Comparison of ENCODE assay signal across 17 cellular contexts in genomic region chr7:55022618-55022985, GRCh38. TPM values are rescaled to one million over a fixed set of nuclear protein-coding genes. Genes with fewer than 3 reads are reported as not detected.
A peak's percentile ranks its signal among the peaks of the same experiment; 100 is the strongest.
DNase-seq lines count a peak whose midpoint lies in the region; ATAC-seq, FAIRE-seq and TF ChIP-seq lines count a peak whose summit lies in the region.
"Had no signal": no experiment of that assay in that cellular context is flagged by ENCODE, and none has a peak within 500 bp of the region (broad histone marks: within the 10 kb centered on the region; RNA-seq: fewer than 3 reads in every experiment).

No MANE protein-coding gene starts in this region.

- peaks cover 76% of the 10 kb centered on the region for H3K36me3 Mint-ChIP-seq in MCF 10A (ENCODE audit: insufficient read depth, unreplicated experiment)
- no peaks in the 10 kb centered on the region for H3K36me3 Mint-ChIP-seq in nephron progenitor cell (ENCODE audit: low read depth)

- in situ Hi-C loops in GM23248 (cut with MboI), result no loop called here

- dilution Hi-C loops in keratinocyte (cut with MboI; ENCODE audit: extremely low pct_ligation_motif_present, low sequenced_read_pairs), result no loop called here

- H3K4me1 ChIP-seq in GM23248 (ENCODE audit: insufficient read depth), result peaks cover 70% of the 10 kb centered on the region
- peaks cover 68% of the 10 kb centered on the region for H3K4me1 ChIP-seq in keratinocyte (ENCODE audit: control insufficient read depth, extremely low read depth, insufficient read depth, low read length)
- peaks cover 13 to 45% (median 23%) of the 10 kb centered on the region in 3 donors for H3K4me1 ChIP-seq in skeletal muscle tissue (ENCODE audit: control insufficient read depth in 3 of 3, insufficient read depth in 3 of 3, low read length in 3 of 3)
- H3K4me1 ChIP-seq in aorta (ENCODE audit: control insufficient read depth in 1 of 2, insufficient read depth in 2 of 2, low read length in 2 of 2), result peaks cover 0 to 4% of the 10 kb centered on the region in 2 donors
- H3K4me1 ChIP-seq: colonic mucosa, parathyroid adenoma had no signal

- peaks cover 34% of the 10 kb centered on the region for H3K4me1 Mint-ChIP-seq in MCF 10A (ENCODE audit: insufficient read depth, unreplicated experiment)
- no peaks in the 10 kb centered on the region for H3K4me1 Mint-ChIP-seq in nephron progenitor cell

- H3K4me2 ChIP-seq in GM23248 (ENCODE audit: unreplicated experiment), result peak overlapping the region; percentile 89
- peak overlapping the region; percentile 93 for H3K4me2 ChIP-seq in keratinocyte (ENCODE audit: control insufficient read depth, extremely low read depth, insufficient read depth, low read depth, low read length)

- H3K4me3 ChIP-seq in GM23248, result peak overlapping the region; percentile 85
- H3K4me3 ChIP-seq in keratinocyte (ENCODE audit: control insufficient read depth in 2 of 3, extremely low read depth in 1 of 3, insufficient read depth in 2 of 3, low read depth in 1 of 3, low read length in 3 of 3), result peak overlapping the region; percentile 91 to 100 (median 98)
- H3K4me3 ChIP-seq in skeletal muscle tissue (ENCODE audit: low read length in 3 of 3), result no peak overlapping the region
- no peak overlapping the region for H3K4me3 ChIP-seq in aorta (ENCODE audit: low read length in 2 of 2)
- H3K4me3 ChIP-seq: colonic mucosa had no signal

- peak overlapping the region; percentile 86 for H3K4me3 Mint-ChIP-seq in MCF 10A (ENCODE audit: unreplicated experiment)
- H3K4me3 Mint-ChIP-seq in nephron progenitor cell, result no peak overlapping the region

- H3K27me3 ChIP-seq in GM23248 (replicated peaks; ENCODE audit: insufficient read depth) (no peaks in the 10 kb centered on the region), keratinocyte (ENCODE audit: control insufficient read depth, extremely low read depth, insufficient read depth, low read length) (no peaks in the 10 kb centered on the region), skeletal muscle tissue (ENCODE audit: control insufficient read depth in 3 of 3, insufficient read depth in 3 of 3, low read length in 3 of 3) (peaks cover 0 to 16% (median 8%) of the 10 kb centered on the region in 3 donors), aorta (ENCODE audit: control insufficient read depth in 1 of 2, insufficient read depth in 2 of 2, low read length in 1 of 2) (no peaks in the 10 kb centered on the region)
- H3K27me3 ChIP-seq: colonic mucosa had no signal

- H3K9me3 ChIP-seq in GM23248 (ENCODE audit: low read depth), result no peaks in the 10 kb centered on the region
- H3K9me3 ChIP-seq in keratinocyte (ENCODE audit: control insufficient read depth, low read depth, low read length), result no peaks in the 10 kb centered on the region
- no peaks in the 10 kb centered on the region for H3K9me3 ChIP-seq in skeletal muscle tissue (ENCODE audit: control insufficient read depth in 3 of 3, low read length in 3 of 3)
- H3K9me3 ChIP-seq in aorta (ENCODE audit: control insufficient read depth, low read length), result no peaks in the 10 kb centered on the region
- H3K9me3 ChIP-seq: colonic mucosa had no signal

- H3K27ac ChIP-seq in GM23248 (peak overlapping the region; percentile 79), keratinocyte (ENCODE audit: control insufficient read depth, insufficient read depth, low read length) (peak overlapping the region; percentile 98), skeletal muscle tissue (ENCODE audit: low read depth, low read length) (peak overlapping the region; percentile 74), aorta (ENCODE audit: low read depth in 1 of 2, low read length in 2 of 2) (peak overlapping the region in 1 of 2 donors; percentile 0)
- H3K27ac ChIP-seq: colonic mucosa, parathyroid adenoma had no signal

- H4K20me1 ChIP-seq in GM23248 (ENCODE audit: insufficient read depth) (no peaks in the 10 kb centered on the region), keratinocyte (ENCODE audit: control insufficient read depth, extremely low read depth, insufficient read depth, low read length) (peaks cover 39% of the 10 kb centered on the region)

- H3K27ac Mint-ChIP-seq in MCF 10A (ENCODE audit: low read depth, unreplicated experiment) (peak overlapping the region; percentile 93), nephron progenitor cell (no peak overlapping the region)

- H3K9ac ChIP-seq in GM23248, result peak overlapping the region; percentile 90
- H3K9ac ChIP-seq in keratinocyte (ENCODE audit: control insufficient read depth, extremely low read depth, insufficient read depth, low read length), result peak overlapping the region; percentile 97
- H3K9ac ChIP-seq in skeletal muscle tissue (ENCODE audit: low read depth in 1 of 3, low read length in 3 of 3), result no peak overlapping the region
- H3K9ac ChIP-seq: parathyroid adenoma had no signal

- no peaks in the 10 kb centered on the region for H3K27me3 Mint-ChIP-seq in MCF 10A (ENCODE audit: insufficient read depth, unreplicated experiment)
- peaks cover 95% of the 10 kb centered on the region for H3K27me3 Mint-ChIP-seq in nephron progenitor cell (ENCODE audit: low read depth, poor library complexity)

- WGBS in GM23248 (ENCODE audit: low coverage in 1 of 2, low lambda C conversion rate in 2 of 2, missing lambda C conversion rate in 2 of 2), 2 experiments, result 15 to 21% methylated on average over 5 of the region's 5 CpGs
- 10 to 21% methylated on average over 5 of the region's 5 CpGs for WGBS in aorta, 2 donors

- H3K79me2 ChIP-seq in GM23248 (ENCODE audit: insufficient read depth) (peaks cover 95% of the 10 kb centered on the region), keratinocyte (ENCODE audit: control insufficient read depth, insufficient read depth, low read length) (peaks cover 88% of the 10 kb centered on the region)
- H3K79me2 ChIP-seq: parathyroid adenoma had no signal

- CTCF ChIA-PET in MCF 10A (lab: Yijun Ruan, JAX), result interaction anchor here (0.5 to 6.8 kb wide), 15 partner anchors 32 to 276 kb away, joined by 3 to 39 read pairs (median 3); no protein-coding TSS in a partner anchor

- TF ChIP-seq CTCF in MCF 10A (IDR thresholded peaks at IDR 0.05; ENCODE audit: unreplicated experiment), result no peak
- no peak for TF ChIP-seq CTCF in keratinocyte (optimal IDR thresholded peaks at IDR 0.05 in 1 of 3, IDR thresholded peaks at IDR 0.05 in 1 of 3, conservative IDR thresholded peaks at IDR 0.05 in 1 of 3; ENCODE audit: extremely low read depth in 1 of 3, insufficient read depth in 2 of 3, low read length in 3 of 3)
- TF ChIP-seq CTCF in nephron progenitor cell (IDR thresholded peaks at IDR 0.05), result no peak

- no peaks in the 10 kb centered on the region for H3K9me3 Mint-ChIP-seq in MCF 10A (ENCODE audit: unreplicated experiment)
- no peaks in the 10 kb centered on the region for H3K9me3 Mint-ChIP-seq in nephron progenitor cell

- POLR2A ChIA-PET in MCF 10A (lab: Yijun Ruan, JAX), result interaction anchor here (0.8 to 9.3 kb wide), 29 partner anchors 7 to 344 kb away, joined by 3 to 170 read pairs (median 12); partner anchors contain the start of gene SEC61G

- peaks cover 59% of the 10 kb centered on the region for H3F3A ChIP-seq in GM23248 (ENCODE audit: insufficient read depth)

- no peaks in the 10 kb centered on the region for H3K9me2 ChIP-seq in GM23248 (ENCODE audit: insufficient read depth)

- no TSS peak for BruUV-seq in MCF 10A (replicated peaks; lab: Mats Ljungman, UMichigan)

- peaks cover 6% of the 10 kb centered on the region for H3K9me1 ChIP-seq in keratinocyte (ENCODE audit: control insufficient read depth, extremely low read depth, insufficient read depth, low read length)

- intact Hi-C loops in MCF 10A (cut with micrococcal nuclease), result loop anchor here (1.0 to 10.0 kb wide), 5 partner anchors 28 to 250 kb away; no protein-coding TSS in a partner anchor
- intact Hi-C loops in aorta (cut with DNase I), result loop anchor here (5.0 kb wide), 2 partner anchors 50 to 65 kb away; no protein-coding TSS in a partner anchor

- H2AFZ ChIP-seq in GM23248, result peak overlapping the region; percentile 12; the same call in 1 of the 2 replicates
- H2AFZ ChIP-seq in keratinocyte (ENCODE audit: control insufficient read depth, low read length), result no peak overlapping the region
- H2AFZ ChIP-seq: parathyroid adenoma had no signal

- no peaks in the 10 kb centered on the region for H3K36me3 ChIP-seq in GM23248 (ENCODE audit: low read depth)
- H3K36me3 ChIP-seq in keratinocyte (ENCODE audit: control insufficient read depth in 2 of 2, extremely low read depth in 1 of 2, insufficient read depth in 2 of 2, low read length in 2 of 2), result peaks cover 11 to 56% of the 10 kb centered on the region in 2 experiments
- H3K36me3 ChIP-seq in skeletal muscle tissue (ENCODE audit: control insufficient read depth in 3 of 3, insufficient read depth in 3 of 3, low read length in 3 of 3), result no peaks in the 10 kb centered on the region
- H3K36me3 ChIP-seq in aorta (ENCODE audit: control insufficient read depth in 1 of 2, insufficient read depth in 2 of 2, low read length in 1 of 2), result no peaks in the 10 kb centered on the region
- H3K36me3 ChIP-seq: colonic mucosa had no signal

- DNase-seq in GM23248, result peak; percentile 44
- no peak for DNase-seq in MCF 10A (ENCODE audit: unreplicated experiment)
- no peak for DNase-seq in keratinocyte (ENCODE audit: low read depth, low spot score)
- DNase-seq in nephron progenitor cell, result no peak
- no peak for DNase-seq in stimulated activated CD8-positive, alpha-beta memory T cell treated with anti-CD3 and anti-CD28 coated beads, Interleukin-4, amount 100 ng/mL, for 48 hours
- no peak for DNase-seq in aorta
- no peak for DNase-seq in activated T-cell treated with anti-CD3 and anti-CD28 coated beads for 4 hours
- DNase-seq: activated CD4-positive, alpha-beta T cell treated with anti-CD3 and anti-CD28 coated beads, Interleukin-2, amount 50 U/mL, for 1 hour; activated T-cell treated with anti-CD3 and anti-CD28 coated beads, Interleukin-2, amount 50 U/mL, for 1 hour; colonic mucosa; GF-D8; Karpas-422; NCI-H1417; NCI-H2227 treated with DMSO at 0.1 percent for 48 hours had no signal

- ATAC-seq in aorta (ENCODE audit: low FRiP score), result no peak
- ATAC-seq: esophagus mucosa had no signal

- peak; percentile 73 for FAIRE-seq in keratinocyte (lab: Jason Lieb, UNC)

RNA-seq across cellular contexts. Expression of gene EGFR, which starts 3.8 kb away (rescaled TPM):
- 53.5 and 55.0 TPM in 2 replicates for total RNA-seq in GM23248 (2014; rRNA removed; shearing (Covaris generic))
- polyA plus RNA-seq in GM23248 (2016; fragmentation: Nextera tagmentation; extraction: Ambion mirVana), result 48.7 and 50.9 TPM in 2 replicates
- total RNA-seq in MCF 10A (2022), result 371 and 448 TPM in 2 replicates
- 109 to 159 TPM (median 120 TPM) in 3 replicates for polyA plus RNA-seq in keratinocyte
- 54.6 TPM for polyA plus RNA-seq in keratinocyte (2011; ENCODE audit: low read depth)
- polyA plus RNA-seq in keratinocyte (2011; cell fraction: cytosol; rRNA removed), result 58.5 and 79.5 TPM in 2 replicates
- polyA plus RNA-seq in keratinocyte (2011; cell fraction: nucleus; rRNA removed), result 351 and 352 TPM in 2 replicates
- polyA plus RNA-seq in keratinocyte (2012; ENCODE audit: low replicate concordance), result 75.7 and 124 TPM in 2 replicates
- 306 to 451 TPM (median 333 TPM) in 3 replicates for polyA minus RNA-seq in keratinocyte
- polyA minus RNA-seq in keratinocyte (2011; cell fraction: cytosol; rRNA and poly(A)+ RNA removed), result 216 TPM
- 624 and 980 TPM in 2 replicates for polyA minus RNA-seq in keratinocyte (2011; cell fraction: nucleus; rRNA and poly(A)+ RNA removed)
- 17.7 TPM for total RNA-seq in skeletal muscle tissue
- total RNA-seq in aorta, result 10 to 100 TPM; 70.5 to 72.4 TPM
- polyA plus RNA-seq in aorta, result 10 to 100 TPM in 1 of 2 donors, 1 to 10 TPM in 1; 3.0 to 11.3 TPM

Comparison
In these comparisons a context has a peak if more than half of its experiments do, and no peak if none do; other contexts are left out.
1. H3K4me3 ChIP-seq: peak in GM23248 (single experiment) and keratinocyte (3 of 3); none in skeletal muscle tissue (0 of 3) and aorta (0 of 2).
2. H3K9ac ChIP-seq: peak in GM23248 (single experiment) and keratinocyte (single experiment); none in skeletal muscle tissue (0 of 3).